In the genomic region with DNA sequence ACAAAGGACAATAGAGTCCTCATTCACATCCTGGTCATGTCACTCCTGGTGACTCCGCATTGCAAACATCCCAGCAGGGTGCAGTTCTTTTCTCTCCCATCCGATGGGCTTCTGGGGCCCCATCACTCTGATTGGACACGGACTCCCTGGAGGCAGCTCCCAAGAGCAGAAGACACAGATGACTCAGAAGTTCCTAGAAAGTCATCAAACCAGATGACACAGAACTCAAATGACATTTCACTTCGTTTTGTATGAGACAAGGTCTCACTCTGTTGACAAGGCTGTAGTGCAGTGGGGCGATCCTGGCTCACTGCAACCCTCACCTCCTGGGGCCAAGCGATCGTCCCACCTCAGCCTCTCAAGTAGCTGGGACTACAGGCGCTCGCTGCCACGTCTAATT, we compare ENCODE assay signal across 26 cellular contexts. TPM values are rescaled to one million over a fixed set of nuclear protein-coding genes. Genes with fewer than 3 reads are reported as not detected.
A peak's percentile ranks its signal among the peaks of the same experiment; 100 is the strongest.
DNase-seq lines count a peak whose midpoint lies in the region; ATAC-seq, FAIRE-seq and TF ChIP-seq lines count a peak whose summit lies in the region.
"Had no signal": no experiment of that assay in that cellular context is flagged by ENCODE, and none has a peak within 500 bp of the region (broad histone marks: within the 10 kb centered on the region; RNA-seq: fewer than 3 reads in every experiment).

No MANE protein-coding gene starts in this region.

- no peak overlapping the region for H2AFZ ChIP-seq in HepG2 (ENCODE audit: low read length)

- H4K20me1 ChIP-seq in HepG2 (ENCODE audit: insufficient read depth, low read length): no peaks in the 10 kb centered on the region

- ATAC-seq in HepG2 (no peak), right lobe of liver (no peak), HG03442 (IDR thresholded peaks at IDR 0.05; ENCODE audit: unreplicated experiment) (no peak), left ventricle myocardium superior (no peak)
- ATAC-seq in activated T-helper 17 cell treated with anti-CD3 and anti-CD28 coated beads, Interleukin-2, amount 50 U/mL, for 72 hours (replicated peaks): peak; percentile 49
- ATAC-seq: Panc1 had no signal

- no peak overlapping the region for H3K4me3 ChIP-seq in HepG2 (replicated peaks in 1 of 3; ENCODE audit: insufficient read depth in 1 of 3, low read depth in 2 of 3, low read length in 3 of 3)
- no peak overlapping the region for H3K4me3 ChIP-seq in right lobe of liver
- H3K4me3 ChIP-seq in sigmoid colon: no peak overlapping the region

- TF ChIP-seq CTCF in HepG2 (CRISPR knock-in tag; IDR thresholded peaks at IDR 0.05): no peak
- TF ChIP-seq CTCF in right lobe of liver (IDR thresholded peaks at IDR 0.05): no peak
- no peak for TF ChIP-seq CTCF in sigmoid colon (IDR thresholded peaks at IDR 0.05)

- WGBS in HepG2 (ENCODE audit: low lambda C conversion rate): 36% methylated on average over 10 of the region's 10 CpGs
- WGBS in right lobe of liver (ENCODE audit: insufficient coverage, low coverage, low lambda C conversion rate, missing lambda C conversion rate): 61% methylated on average over 5 of the region's 10 CpGs
- 87 to 90% methylated on average over 10 of the region's 10 CpGs for WGBS in sigmoid colon, 2 donors

- H3K4me1 ChIP-seq in HepG2 (ENCODE audit: insufficient read depth, low read length) (no peaks in the 10 kb centered on the region), right lobe of liver (no peaks in the 10 kb centered on the region), sigmoid colon (no peaks in the 10 kb centered on the region)

- TF ChIP-seq POLR2A in HepG2 (IDR thresholded peaks at IDR 0.05; ENCODE audit: insufficient read depth in 1 of 2, low read depth in 2 of 2, low read length in 2 of 2) (no peak), right lobe of liver (IDR thresholded peaks at IDR 0.05) (no peak), sigmoid colon (IDR thresholded peaks at IDR 0.05) (no peak)

- intact Hi-C loops in HepG2 (cut with micrococcal nuclease; ENCODE audit: unreplicated experiment): loop anchor here (10.0 kb wide), 1 partner anchor 59 kb away; no protein-coding TSS in a partner anchor
- intact Hi-C loops in right lobe of liver (cut with DNase I): no loop called here
- intact Hi-C loops in left ventricle myocardium superior (cut with micrococcal nuclease): no loop called here
- intact Hi-C loops in sigmoid colon (cut with DNase I): loop anchor here (10.0 kb wide), 1 partner anchor 59 kb away; no protein-coding TSS in a partner anchor

- H3K4me1 Mint-ChIP-seq in activated T-helper 17 cell treated with anti-CD3 and anti-CD28 coated beads, Interleukin-2, amount 50 U/mL, for 72 hours: no peaks in the 10 kb centered on the region

- H3K4me3 Mint-ChIP-seq in activated T-helper 17 cell treated with anti-CD3 and anti-CD28 coated beads, Interleukin-2, amount 50 U/mL, for 72 hours: no peak overlapping the region
- H3K4me3 Mint-ChIP-seq: HFFc6 had no signal

- CTCF ChIA-PET in HepG2 (lab: Yijun Ruan, JAX; ENCODE audit: low intra/inter-chr PET ratio, low total read pairs): no interaction called here

- H3K27me3 ChIP-seq in HepG2 (ENCODE audit: control insufficient read depth in 1 of 2, insufficient read depth in 2 of 2, low read length in 2 of 2) (peaks cover 0 to 4% of the 10 kb centered on the region in 2 experiments; a peak in 2 of 5 replicates), right lobe of liver (no peaks in the 10 kb centered on the region), sigmoid colon (no peaks in the 10 kb centered on the region)

- peaks cover 9% of the 10 kb centered on the region for H3K27me3 Mint-ChIP-seq in activated T-helper 17 cell treated with anti-CD3 and anti-CD28 coated beads, Interleukin-2, amount 50 U/mL, for 72 hours

- no peak for TF ChIP-seq EP300 in HepG2 (IDR thresholded peaks at IDR 0.05; ENCODE audit: low read depth in 2 of 2, low read length in 2 of 2)
- TF ChIP-seq EP300 in HepG2 (CRISPR knock-in tag; IDR thresholded peaks at IDR 0.05; ENCODE audit: borderline replicate concordance): no peak
- TF ChIP-seq EP300 in sigmoid colon (IDR thresholded peaks at IDR 0.05): no peak

- H3K36me3 ChIP-seq in HepG2 (replicated peaks in 1 of 2; ENCODE audit: control insufficient read depth in 1 of 2, insufficient read depth in 2 of 2, low read length in 2 of 2) (no peaks in the 10 kb centered on the region), right lobe of liver (no peaks in the 10 kb centered on the region), sigmoid colon (no peaks in the 10 kb centered on the region)

- no TSS peak for BruUV-seq in HepG2 (replicated peaks; lab: Mats Ljungman, UMichigan)

- H3K9ac ChIP-seq in HepG2 (ENCODE audit: insufficient read depth, low read depth, low read length): no peak overlapping the region
- H3K9ac ChIP-seq: KMS-11 had no signal

- peaks cover 5% of the 10 kb centered on the region for H3K36me3 Mint-ChIP-seq in activated T-helper 17 cell treated with anti-CD3 and anti-CD28 coated beads, Interleukin-2, amount 50 U/mL, for 72 hours (ENCODE audit: low read depth)

- no peaks in the 10 kb centered on the region for H3K79me2 ChIP-seq in HepG2 (ENCODE audit: insufficient read depth, low read length)

- H3K9me3 ChIP-seq in HepG2 (ENCODE audit: low read length) (no peaks in the 10 kb centered on the region), right lobe of liver (peaks cover 0 to 7% (median 0%) of the 10 kb centered on the region in 4 donors), sigmoid colon (peaks cover 0 to 3% (median 0%) of the 10 kb centered on the region in 4 donors)

- H3K27ac ChIP-seq in HepG2 (ENCODE audit: extremely low read length, insufficient read depth, low read length) (no peak overlapping the region), right lobe of liver (no peak overlapping the region), sigmoid colon (no peak overlapping the region)
- H3K27ac ChIP-seq: KMS-11 had no signal

- DNase-seq in NCI-H146 (lab: John Stamatoyannopoulos, UW) (peak; percentile 26), NCI-H146 treated with DMSO at 0.1 percent for 48 hours (lab: John Stamatoyannopoulos, UW; ENCODE audit: unreplicated experiment) (no peak), HepG2 (ENCODE audit: low spot score) (peak; percentile 42), right lobe of liver (no peak), left ventricle myocardium superior (no peak), sigmoid colon (no peak)
- DNase-seq: 8988T, DMS153, H7, HFFc6, IMR-90, MM.1S, NCI-H1048, NCI-H1417, NCI-H187, NCI-H2081 treated with DMSO at 0.1 percent for 48 hours, NCI-H2171, NCI-H226, NCI-H510A, NCI-H69, SHP77 treated with DMSO at 0.1 percent for 48 hours had no signal

- in situ Hi-C loops in HepG2 (cut with HindIII; ENCODE audit: extremely low pct_ligation_motif_present, low pct_unique_long_range_greater_than_20kb): no loop called here

- no peak overlapping the region for H3K4me2 ChIP-seq in HepG2 (ENCODE audit: low read depth, low read length)
- H3K4me2 ChIP-seq: KMS-11 had no signal

- TF ChIP-seq RAD21 in HepG2 (CRISPR knock-in tag; IDR thresholded peaks at IDR 0.05): no peak

- POLR2A ChIA-PET in HepG2 (lab: Yijun Ruan, JAX): no interaction called here

- peaks cover 5% of the 10 kb centered on the region for H3K9me3 Mint-ChIP-seq in activated T-helper 17 cell treated with anti-CD3 and anti-CD28 coated beads, Interleukin-2, amount 50 U/mL, for 72 hours

- no peak for FAIRE-seq in HepG2 (lab: Jason Lieb, UNC)
- FAIRE-seq: GM18507 had no signal

- no peak overlapping the region for H3K27ac Mint-ChIP-seq in activated T-helper 17 cell treated with anti-CD3 and anti-CD28 coated beads, Interleukin-2, amount 50 U/mL, for 72 hours
- H3K27ac Mint-ChIP-seq: HFFc6 had no signal

TF ChIP-seq in HepG2, 621 proteins besides CTCF, POLR2A, EP300 and RAD21:
- TF ChIP-seq FOSL2 (CRISPR knock-in tag; IDR thresholded peaks at IDR 0.05) (peak; percentile 66), ZKSCAN5 (CRISPR knock-in tag; IDR thresholded peaks at IDR 0.05) (no peak), BCL6 (CRISPR knock-in tag; IDR thresholded peaks at IDR 0.05) (peak; percentile 81), ZNF678 (CRISPR knock-in tag; IDR thresholded peaks at IDR 0.05) (no peak)
TF ChIP-seq in HepG2: peak in this region for 2.

RNA-seq across cellular contexts. Expression of a gene that starts 33.2 kb away (rescaled TPM):
- total RNA-seq in HepG2 (2016; rRNA removed; fragmentation: Illumina TruSeq; extraction: Trizol) (31.4 and 38.0 TPM in 2 replicates), right lobe of liver (10 to 100 TPM in 1 of 6 experiments, 1 to 10 TPM in 5; 6.9 to 10.1 (median 7.5) TPM), left ventricle myocardium superior (10.5 TPM), sigmoid colon (10 to 100 TPM; 13.8 to 29.1 (median 15.9) TPM)
- total RNA-seq in HepG2 (2016; cell fraction: cytosol; rRNA removed; fragmentation: Illumina TruSeq; extraction: Trizol; ENCODE audit: low read depth): 6.4 and 8.5 TPM in 2 replicates
- 30.7 and 39.1 TPM in 2 replicates for total RNA-seq in HepG2 (2016; cell fraction: insoluble cytoplasmic fraction; rRNA removed; fragmentation: Illumina TruSeq; extraction: Trizol)
- 16.1 and 20.2 TPM in 2 replicates for total RNA-seq in HepG2 (2016; cell fraction: membrane; rRNA removed; fragmentation: Illumina TruSeq; extraction: Trizol)
- 54.8 and 59.5 TPM in 2 replicates for total RNA-seq in HepG2 (2016; cell fraction: nucleus; rRNA removed; fragmentation: Illumina TruSeq; extraction: Trizol)
- polyA plus RNA-seq in HepG2 (2011; rRNA removed) (12.7 and 17.3 TPM in 2 replicates), sigmoid colon (10 to 100 TPM; 13.9 to 21.4 (median 16.2) TPM)
- polyA plus RNA-seq in HepG2 (2011; cell fraction: cytosol; rRNA removed): 6.8 and 9.5 TPM in 2 replicates
- 15.8 and 17.7 TPM in 2 replicates for polyA plus RNA-seq in HepG2 (2011; cell fraction: nucleus; rRNA removed)
- 11.5 and 12.3 TPM in 2 replicates for polyA plus RNA-seq in HepG2 (2012)
- 3.2 and 3.6 TPM in 2 replicates for polyA plus RNA-seq in HepG2 (2016; cell fraction: cytosol; fragmentation: Illumina TruSeq; extraction: Trizol; ENCODE audit: low read depth)
- 29.8 and 32.0 TPM in 2 replicates for polyA plus RNA-seq in HepG2 (2016; cell fraction: insoluble cytoplasmic fraction; fragmentation: Illumina TruSeq; extraction: Trizol; ENCODE audit: low read depth)
- polyA plus RNA-seq in HepG2 (2016; cell fraction: membrane; fragmentation: Illumina TruSeq; extraction: Trizol; ENCODE audit: low read depth): 5.8 and 6.2 TPM in 2 replicates
- polyA plus RNA-seq in HepG2 (2016; cell fraction: nucleus; fragmentation: Illumina TruSeq; extraction: Trizol; ENCODE audit: insufficient read depth, low read depth): 78.0 and 83.8 TPM in 2 replicates
- 24.4 and 56.6 TPM in 2 replicates for polyA minus RNA-seq in HepG2 (2011; rRNA and poly(A)+ RNA removed; ENCODE audit: low replicate concordance)
- polyA minus RNA-seq in HepG2 (2011; cell fraction: cytosol; rRNA and poly(A)+ RNA removed): 8.7 and 9.2 TPM in 2 replicates
- polyA minus RNA-seq in HepG2 (2011; cell fraction: nucleus; rRNA and poly(A)+ RNA removed): 63.3 and 70.1 TPM in 2 replicates
- total RNA-seq in activated T-helper 17 cell treated with anti-CD3 and anti-CD28 coated beads, Interleukin-2, amount 50 U/mL, for 72 hours: 10 to 100 TPM; 24.1 to 37.9 TPM

Comparison
In these comparisons a context has a peak if more than half of its experiments do, and no peak if none do; other contexts are left out.
1. DNase-seq: peak in NCI-H146 (single experiment) and HepG2 (single experiment); none in NCI-H146 treated with DMSO at 0.1 percent for 48 hours (single experiment), right lobe of liver (0 of 3), left ventricle myocardium superior (single experiment) and sigmoid colon (single experiment).
2. intact Hi-C loops: an anchor here in HepG2 (10.0 kb wide) and sigmoid colon (10.0 kb wide); none called in right lobe of liver and left ventricle myocardium superior.